In the genomic region with DNA sequence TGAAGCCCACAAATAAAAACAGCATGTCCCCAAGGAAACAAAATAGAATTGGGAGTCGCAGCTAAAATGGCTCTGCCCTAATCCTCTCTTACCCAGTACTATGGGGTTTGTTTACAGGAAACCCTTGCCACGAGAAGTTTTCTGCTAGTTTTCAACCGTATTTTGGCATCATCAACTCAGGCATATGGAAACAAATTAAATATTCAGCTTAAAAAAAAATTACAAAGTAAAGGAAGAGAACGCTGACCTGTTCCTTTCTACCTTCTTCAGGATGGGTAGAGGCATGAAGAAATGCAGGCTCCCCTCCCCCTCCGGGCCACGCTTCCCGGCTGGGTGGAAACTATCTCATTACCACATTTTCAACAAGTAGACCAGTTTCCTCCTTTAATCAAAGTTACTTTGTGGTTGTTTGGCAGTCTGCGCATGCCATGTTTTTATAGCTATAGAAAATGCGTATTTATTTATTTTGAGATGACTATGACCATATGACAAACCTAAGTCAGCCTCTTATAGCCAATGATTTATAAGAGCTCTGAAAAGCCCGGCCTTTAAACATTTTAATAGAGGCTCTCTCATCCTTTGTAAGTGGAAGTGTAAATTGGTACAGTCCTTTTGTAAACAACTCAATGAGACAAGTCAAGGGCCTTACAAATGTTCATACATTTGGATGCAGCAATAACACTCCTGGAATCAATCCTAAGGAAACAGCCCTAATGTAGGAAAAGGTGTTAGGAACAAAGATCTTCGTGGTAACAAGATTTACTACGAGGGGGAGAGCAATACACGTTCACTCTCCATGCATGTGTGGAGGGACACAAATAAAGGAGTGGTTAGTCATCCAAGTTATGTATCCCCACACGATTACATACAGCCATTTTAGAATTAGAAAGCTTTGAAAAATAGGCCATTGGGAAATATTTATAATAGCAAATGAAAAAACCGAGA, we compare ENCODE assay signal across 8 cellular contexts. TPM values are rescaled to one million over a fixed set of nuclear protein-coding genes. Genes with fewer than 3 reads are reported as not detected.
DNase-seq lines count a peak whose midpoint lies in the region; ATAC-seq, FAIRE-seq and TF ChIP-seq lines count a peak whose summit lies in the region.

No MANE protein-coding gene starts in this region.

- peak overlapping the region; percentile 74 for H3K4me3 ChIP-seq in Loucy (ENCODE audit: low read length, poor library complexity, severe bottlenecking)
- H3K4me3 ChIP-seq in K562, result peak overlapping the region; percentile 52; the same call in 1 of the 2 replicates

- 2% methylated on average over 15 of the region's 15 CpGs for WGBS in K562 (ENCODE audit: insufficient coverage, low coverage, missing lambda C conversion rate)

- CTCF ChIA-PET in K562 (lab: Yijun Ruan, JAX; ENCODE audit: low intra/inter-chr PET ratio), result no interaction called here

- H3K4me1 ChIP-seq in Loucy (ENCODE audit: insufficient read depth, low read length, poor library complexity, severe bottlenecking) (peaks cover 41% of the 10 kb centered on the region), K562 (replicated peaks in 1 of 2; ENCODE audit: control insufficient read depth in 2 of 2, insufficient read depth in 2 of 2, low read length in 2 of 2) (peaks cover 24 to 53% of the 10 kb centered on the region in 2 experiments)

- H3K9ac ChIP-seq in Loucy (ENCODE audit: low read depth, low read length, poor library complexity, severe bottlenecking) (peak overlapping the region; percentile 86), K562 (ENCODE audit: insufficient read depth in 1 of 2, low read depth in 2 of 2, low read length in 2 of 2) (peak overlapping the region in 1 of 2 experiments; percentile 85; a peak in 3 of 4 replicates)

- TF ChIP-seq CTCF in Loucy (conservative IDR thresholded peaks at IDR 0.05; ENCODE audit: low read length) (no peak), K562 (IDR thresholded peaks at IDR 0.05 in 2 of 3, conservative IDR thresholded peaks at IDR 0.05 in 1 of 3; ENCODE audit: insufficient read depth in 2 of 3, low read depth in 1 of 3, low read length in 3 of 3) (no peak)

- H3K79me2 ChIP-seq in Loucy (ENCODE audit: insufficient read depth, low read length), result peaks cover 21% of the 10 kb centered on the region
- H3K79me2 ChIP-seq in K562 (ENCODE audit: control insufficient read depth, insufficient read depth, low read length), result peaks cover 46% of the 10 kb centered on the region

- no peak for TF ChIP-seq RAD21 in K562 (CRISPR knock-in tag; conservative IDR thresholded peaks at IDR 0.05 in 1 of 2, IDR thresholded peaks at IDR 0.05 in 1 of 2)

- H2AFZ ChIP-seq in Loucy (ENCODE audit: low read length) (peak overlapping the region; percentile 92), K562 (ENCODE audit: low read depth, low read length) (peak overlapping the region; percentile 88)

- in situ Hi-C loops in K562 (cut with MboI), result no loop called here

- H3F3A ChIP-seq in Loucy (ENCODE audit: low read depth), result no peaks in the 10 kb centered on the region

- H4K20me1 ChIP-seq in Loucy (ENCODE audit: insufficient read depth, low read length, poor library complexity, severe bottlenecking), result no peaks in the 10 kb centered on the region
- no peaks in the 10 kb centered on the region for H4K20me1 ChIP-seq in K562 (replicated peaks; ENCODE audit: control insufficient read depth, insufficient read depth, low read length)

- H3K36me3 ChIP-seq in Loucy (ENCODE audit: insufficient read depth, low read length), result no peaks in the 10 kb centered on the region
- H3K36me3 ChIP-seq in K562 (ENCODE audit: control insufficient read depth, insufficient read depth, low read length), result no peaks in the 10 kb centered on the region

- ATAC-seq in GM18868 (IDR thresholded peaks at IDR 0.05; ENCODE audit: unreplicated experiment), result peak; percentile 42
- ATAC-seq in K562, result peak; percentile 54

- H3K4me2 ChIP-seq in Loucy (ENCODE audit: low read depth, low read length, poor library complexity, severe bottlenecking), result peak overlapping the region; percentile 86
- H3K4me2 ChIP-seq in K562 (ENCODE audit: insufficient read depth, low read length), result peak overlapping the region; percentile 74

- no peak for TF ChIP-seq EP300 in K562 (IDR thresholded peaks at IDR 0.05; ENCODE audit: low read length)

- intact Hi-C loops in K562 (cut with micrococcal nuclease), result loop anchor here (2.0 to 5.0 kb wide), 6 partner anchors 13 to 307 kb away; no protein-coding TSS in a partner anchor

- no peaks in the 10 kb centered on the region for H3K9me2 ChIP-seq in Loucy (replicated peaks; ENCODE audit: low read depth, low read length)

- TF ChIP-seq POLR2A in K562 (conservative IDR thresholded peaks at IDR 0.05), result peak; percentile 50; the same call in 1 of the 2 replicates

- H3K9me1 ChIP-seq in K562 (ENCODE audit: control insufficient read depth, insufficient read depth, low read length), result no peaks in the 10 kb centered on the region

- peak; percentile 49 for DNase-seq in T-helper 22 cell (ENCODE audit: low read depth)
- DNase-seq in K562 (ENCODE audit: extremely low read depth in 1 of 4, low spot score in 3 of 4), result peak; percentile 51 to 84 (median 56)
- DNase-seq in mucosa of gallbladder (ENCODE audit: low spot score), result peak; percentile 48
- peak; percentile 41 to 87 (median 72) for DNase-seq in stimulated activated naive CD4-positive, alpha-beta T cell (lab: John Stamatoyannopoulos, UW)
- DNase-seq in foreskin melanocyte, result no peak
- DNase-seq in NCI-H1694 (lab: John Stamatoyannopoulos, UW), result no peak

- H3K27me3 ChIP-seq in Loucy (ENCODE audit: insufficient read depth, low read length, poor library complexity, severe bottlenecking), result no peaks in the 10 kb centered on the region
- H3K27me3 ChIP-seq in K562 (ENCODE audit: control insufficient read depth in 2 of 2, insufficient read depth in 2 of 2, low read length in 2 of 2), result no peaks in the 10 kb centered on the region

- TSS peak; percentile 8 for BruUV-seq in K562 (replicated peaks; lab: Mats Ljungman, UMichigan)

- H3K27ac ChIP-seq in K562 (ENCODE audit: extremely low read depth, low read depth, low read length), result peak overlapping the region; percentile 91

- no peaks in the 10 kb centered on the region for H3K9me3 ChIP-seq in Loucy (ENCODE audit: insufficient read depth, low read depth, low read length)
- H3K9me3 ChIP-seq in K562 (replicated peaks; ENCODE audit: control insufficient read depth, insufficient read depth, low read depth, low read length), result no peaks in the 10 kb centered on the region

- POLR2A ChIA-PET in K562 (lab: Yijun Ruan, JAX), result interaction anchor here (0.5 to 5.3 kb wide), 9 partner anchors 10 to 623 kb away, joined by 3 to 60 read pairs (median 4); no protein-coding TSS in a partner anchor

- peak; percentile 69 for FAIRE-seq in K562 (lab: Jason Lieb, UNC)

TF ChIP-seq in K562, 482 proteins besides CTCF, POLR2A, EP300 and RAD21 (continues in another document):
- TF ChIP-seq ARHGAP35 (IDR thresholded peaks at IDR 0.05; ENCODE audit: partially characterized antibody) (no peak), TCF15 (CRISPR knock-in tag; IDR thresholded peaks at IDR 0.05) (no peak), CBX5 (IDR thresholded peaks at IDR 0.05; ENCODE audit: borderline replicate concordance, low read depth) (no peak), EP400 (IDR thresholded peaks at IDR 0.05) (peak; percentile 70), ZNF561 (CRISPR knock-in tag; conservative IDR thresholded peaks at IDR 0.05) (no peak), RBFOX2 (IDR thresholded peaks at IDR 0.05; ENCODE audit: low read depth, low read length) (no peak), TGIF2 (CRISPR knock-in tag; IDR thresholded peaks at IDR 0.05) (no peak), NRF1 (conservative IDR thresholded peaks at IDR 0.05 in 1 of 2, IDR thresholded peaks at IDR 0.05 in 1 of 2) (peak; percentile 12 to 44; a peak in 3 of 4 replicates), CREM (IDR thresholded peaks at IDR 0.05; ENCODE audit: low read depth) (0 out of 2 replicates have a peak, but pooled peaks have one; percentile 19), E2F6 (IDR thresholded peaks at IDR 0.05; ENCODE audit: borderline replicate concordance in 1 of 2, extremely low read depth in 1 of 2, insufficient read depth in 1 of 2, insufficient read length in 1 of 2, low read depth in 1 of 2, low read length in 1 of 2, poor library complexity in 1 of 2, severe bottlenecking in 1 of 2) (peak in 1 of 2 experiments; percentile 40), MYC (IDR thresholded peaks at IDR 0.05; ENCODE audit: low read depth, low read length) (peak; percentile 88), MYC (CRISPR knock-in tag; IDR thresholded peaks at IDR 0.05; ENCODE audit: borderline replicate concordance, low read depth) (no peak)

RNA-seq across cellular contexts. Expression of gene ZNF217, which starts 16.1 kb away (rescaled TPM):
- 27.8 and 53.4 TPM in 2 replicates for total RNA-seq in K562 (2011; cell fraction: chromatin; rRNA removed; ENCODE audit: low replicate concordance)
- total RNA-seq in K562 (2011; cell fraction: nucleolus; rRNA removed), result 21.3 and 24.7 TPM in 2 replicates
- 26.2 and 28.5 TPM in 2 replicates for total RNA-seq in K562 (2011; cell fraction: nucleoplasm; rRNA removed)
- total RNA-seq in K562 (2014; rRNA removed) (16.8 and 17.7 TPM in 2 replicates), K562 (2014; rRNA removed; fragmentation: Illumina TruSeq; extraction: Trizol) (23.4 and 25.0 TPM in 2 replicates), K562 (2015; rRNA removed; fragmentation: Illumina TruSeq; extraction: Trizol) (18.7 and 21.8 TPM in 2 replicates), K562 (2021) (39.7 and 41.8 TPM in 2 replicates), mucosa of gallbladder (45.4 TPM)
- polyA plus RNA-seq in K562 (2011; rRNA removed) (11.4 and 12.9 TPM in 2 replicates), K562 (2014; fragmentation: Illumina TruSeq; extraction: Trizol) (19.3 and 26.7 TPM in 2 replicates), K562 (2014; fragmentation: Nextera tagmentation; extraction: Ambion mirVana) (1 to 10 TPM; 3.0 to 7.1 TPM), K562 (2014; rRNA removed) (16.0 and 23.5 TPM in 2 replicates)
- polyA plus RNA-seq in K562 (2011; cell fraction: cytosol; rRNA removed), result 6.8 and 8.6 TPM in 2 replicates
- 19.8 and 24.3 TPM in 2 replicates for polyA plus RNA-seq in K562 (2011; cell fraction: nucleus; rRNA removed)
- polyA plus RNA-seq in K562 (2012), result 17.7 and 21.1 TPM in 2 replicates
- polyA minus RNA-seq in K562 (2011; rRNA and poly(A)+ RNA removed), result 36.2 and 44.6 TPM in 2 replicates
- polyA minus RNA-seq in K562 (2011; cell fraction: cytosol; rRNA and poly(A)+ RNA removed), result 21.7 and 25.7 TPM in 2 replicates
- polyA minus RNA-seq in K562 (2011; cell fraction: nucleus; rRNA and poly(A)+ RNA removed), result 19.7 and 29.4 TPM in 2 replicates

Comparison
In these comparisons a context has a peak if more than half of its experiments do, and no peak if none do; other contexts are left out.
1. DNase-seq: peak in T-helper 22 cell (single experiment), K562 (4 of 4), mucosa of gallbladder (single experiment) and stimulated activated naive CD4-positive, alpha-beta T cell (6 of 6); none in foreskin melanocyte (single experiment) and NCI-H1694 (single experiment).